Comparison of ENCODE assay signal across 16 cellular contexts in genomic region chr6:153059311-153059710, GRCh38.
"Had no signal": no experiment of that assay in that cellular context is flagged by ENCODE, and none has a peak within 500 bp of the region (broad histone marks: within the 10 kb centered on the region; RNA-seq: fewer than 3 reads in every experiment).

No MANE protein-coding gene starts in this region.

- H3K4me1 ChIP-seq: transverse colon had no signal

- H3K27ac ChIP-seq: neutrophil, transverse colon had no signal

- H3K27me3 ChIP-seq: neutrophil, transverse colon had no signal

- H3K9me3 ChIP-seq: neutrophil had no signal

- H3K36me3 ChIP-seq: neutrophil, transverse colon had no signal

- H3K4me3 Mint-ChIP-seq: activated naive CD4-positive, alpha-beta T cell treated with anti-CD3 and anti-CD28 coated beads, Interleukin-2, amount 10 ng/mL, durations not matched to agents 7 days and 5 days; effector memory CD8-positive, alpha-beta T cell; memory B cell; natural killer cell; T-cell had no signal

- H3K27ac Mint-ChIP-seq: activated naive CD4-positive, alpha-beta T cell treated with anti-CD3 and anti-CD28 coated beads, Interleukin-2, amount 10 ng/mL, durations not matched to agents 7 days and 5 days; activated T-helper 2 cell treated with anti-CD3 and anti-CD28 coated beads, Interferon-gamma antibody, Interleukin-2, Interleukin-4, amounts not matched to agents 10 μg/mL and 5 μg/mL and 100 μg/mL, durations not matched to agents 14 hours and 24 hours and 36 hours; effector memory CD8-positive, alpha-beta T cell; memory B cell; natural killer cell; T-cell had no signal

- DNase-seq: activated CD4-positive, alpha-beta T cell treated with anti-CD3 and anti-CD28 coated beads, Interleukin-2, amount 50 U/mL, for 48 hours; activated naive CD4-positive, alpha-beta T cell treated with anti-CD3 and anti-CD28 coated beads, Interleukin-2, amount 10 ng/mL, durations not matched to agents 7 days and 5 days; effector memory CD8-positive, alpha-beta T cell; kidney; left ventricle myocardium superior; natural killer cell; retina; stimulated activated CD4-positive, alpha-beta T cell treated with anti-CD3 and anti-CD28 coated beads, Interleukin-15, amount 100 ng/mL, for 24 hours; stimulated activated CD4-positive, alpha-beta T cell treated with anti-CD3 and anti-CD28 coated beads, Interleukin-4, amount 100 ng/mL, for 24 hours; stimulated activated naive CD8-positive, alpha-beta T cell treated with anti-CD3 and anti-CD28 coated beads, Interleukin-15, Interleukin-2, amounts not matched to agents 100 U/mL and 50 U/mL, for 24 hours; T-cell; T1000; transverse colon had no signal

- H3K27me3 Mint-ChIP-seq: activated naive CD4-positive, alpha-beta T cell treated with anti-CD3 and anti-CD28 coated beads, Interleukin-2, amount 10 ng/mL, durations not matched to agents 7 days and 5 days had no signal

- H3K9me3 Mint-ChIP-seq: activated naive CD4-positive, alpha-beta T cell treated with anti-CD3 and anti-CD28 coated beads, Interleukin-2, amount 10 ng/mL, durations not matched to agents 7 days and 5 days had no signal

- H3K36me3 Mint-ChIP-seq: activated naive CD4-positive, alpha-beta T cell treated with anti-CD3 and anti-CD28 coated beads, Interleukin-2, amount 10 ng/mL, durations not matched to agents 7 days and 5 days; T-cell had no signal

- H3K4me3 ChIP-seq: transverse colon had no signal

- H3K4me1 Mint-ChIP-seq: activated naive CD4-positive, alpha-beta T cell treated with anti-CD3 and anti-CD28 coated beads, Interleukin-2, amount 10 ng/mL, durations not matched to agents 7 days and 5 days; memory B cell; natural killer cell; T-cell had no signal
